ENCODE assay signal across 8 cellular contexts in the genomic region with DNA sequence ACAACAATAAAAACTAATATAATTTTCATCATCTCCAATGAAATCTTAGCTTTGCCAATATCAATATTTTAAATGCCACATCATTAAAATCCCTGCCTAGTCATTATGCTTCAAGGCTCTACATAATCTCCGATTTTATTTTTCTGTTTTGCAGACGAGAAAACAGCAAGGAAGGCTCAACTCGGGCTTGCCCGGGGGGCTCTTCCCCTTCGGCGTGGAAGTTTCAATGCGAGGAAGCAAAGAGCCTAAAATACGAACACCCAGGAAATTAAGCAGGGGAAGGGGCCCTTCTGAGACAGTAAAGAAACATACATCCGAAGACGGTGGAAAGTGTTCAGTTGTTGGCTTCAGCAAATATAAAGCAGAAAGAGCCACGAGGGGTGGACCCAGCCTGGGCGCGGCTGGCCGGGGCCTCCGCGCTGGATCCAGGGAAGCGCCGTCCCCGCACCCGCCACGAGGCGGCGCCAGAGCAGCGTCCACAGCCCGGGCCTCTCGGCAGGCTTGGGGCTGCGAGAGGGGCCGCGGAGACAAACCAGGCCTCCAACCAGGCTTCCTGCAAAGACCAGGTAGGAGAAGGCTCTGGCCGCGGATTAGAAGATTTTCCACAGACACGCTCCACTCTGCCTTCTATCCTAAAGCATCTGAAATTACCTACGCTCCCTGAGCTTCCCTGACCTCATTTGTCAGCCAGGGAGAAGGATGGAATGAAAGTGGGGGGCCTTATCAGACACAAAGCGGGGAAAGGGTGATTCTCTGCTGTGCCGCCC.
DNase-seq lines count a peak whose midpoint lies in the region; ATAC-seq and TF ChIP-seq lines count a peak whose summit lies in the region.

No MANE protein-coding gene starts in this region.

- peaks cover 14% of the 10 kb centered on the region for H3K27me3 Mint-ChIP-seq in activated B cell treated with CpG ODN at 0.5 μM for 24 hours

- intact Hi-C loops in activated B cell treated with CpG ODN at 0.5 μM for 24 hours (cut with micrococcal nuclease) (loop anchor here (5.0 kb wide), 2 partner anchors 508 to 743 kb away; no protein-coding TSS in a partner anchor), left colon (cut with DNase I, micrococcal nuclease) (no loop called here)

- DNase-seq in AG08396 (ENCODE audit: low spot score) (peak; percentile 85), MM.1S (peak; percentile 23), activated B cell treated with CpG ODN at 0.5 μM for 24 hours (peak; percentile 35), left colon (peak in 1 of 2 donors; percentile 66), RKO (ENCODE audit: low spot score) (no peak)
- peak; percentile 17 for DNase-seq in central memory CD4-positive, alpha-beta T cell
- peak; percentile 53 for DNase-seq in stimulated activated CD4-positive, alpha-beta T cell treated with anti-CD3 and anti-CD28 coated beads, Interleukin-4, amount 100 ng/mL, for 1 hour

- H3K4me2 ChIP-seq in MM.1S (ENCODE audit: low read depth, low read length), result peak overlapping the region; percentile 32; the same call in 1 of the 2 replicates

- no peaks in the 10 kb centered on the region for H3K27me3 ChIP-seq in MM.1S (replicated peaks; ENCODE audit: insufficient read depth, low read length)

- no peaks in the 10 kb centered on the region for H3K9me3 Mint-ChIP-seq in activated B cell treated with CpG ODN at 0.5 μM for 24 hours

- H3K27ac Mint-ChIP-seq in activated B cell treated with CpG ODN at 0.5 μM for 24 hours, result no peak overlapping the region

- no peaks in the 10 kb centered on the region for H3K9me3 ChIP-seq in MM.1S (replicated peaks; ENCODE audit: insufficient read depth, low read length)

- no peak overlapping the region for H3K4me3 ChIP-seq in MM.1S (ENCODE audit: low read length)

- no peaks in the 10 kb centered on the region for H3F3A ChIP-seq in MM.1S (ENCODE audit: insufficient read depth, low read length)

- ATAC-seq in GM18907 (IDR thresholded peaks at IDR 0.05; ENCODE audit: unreplicated experiment), result peak; percentile 66
- peak; percentile 49 for ATAC-seq in activated B cell treated with CpG ODN at 0.5 μM for 24 hours (ENCODE audit: low read depth)
- ATAC-seq in left colon, result peak; percentile 95

- H3K4me1 Mint-ChIP-seq in activated B cell treated with CpG ODN at 0.5 μM for 24 hours, result no peaks in the 10 kb centered on the region

- POLR2A ChIA-PET in activated B cell treated with CpG ODN at 0.5 μM for 24 hours (lab: Charles Lee), result no interaction called here

- H3K27ac ChIP-seq in MM.1S (ENCODE audit: low read length), result no peak overlapping the region

- no peak overlapping the region for H3K4me3 Mint-ChIP-seq in activated B cell treated with CpG ODN at 0.5 μM for 24 hours

- no peaks in the 10 kb centered on the region for H3K79me2 ChIP-seq in MM.1S (ENCODE audit: low read length)

- H4K20me1 ChIP-seq in MM.1S (ENCODE audit: insufficient read depth, low read length), result no peaks in the 10 kb centered on the region

- no peaks in the 10 kb centered on the region for H3K9me2 ChIP-seq in MM.1S (replicated peaks; ENCODE audit: insufficient read depth, low read length)

- H3K9ac ChIP-seq in MM.1S (ENCODE audit: low read length), result no peak overlapping the region

- H3K36me3 Mint-ChIP-seq in activated B cell treated with CpG ODN at 0.5 μM for 24 hours (ENCODE audit: low read depth), result no peaks in the 10 kb centered on the region

- H3K4me1 ChIP-seq in MM.1S (ENCODE audit: low read length), result no peaks in the 10 kb centered on the region

- CTCF ChIA-PET in activated B cell treated with CpG ODN at 0.5 μM for 24 hours (lab: Charles Lee), result interaction anchor here (1.2 kb wide), 2 partner anchors 10 to 15 kb away, joined by 3 read pairs; no protein-coding TSS in a partner anchor

- H3K36me3 ChIP-seq in MM.1S (replicated peaks; ENCODE audit: insufficient read depth, low read length), result no peaks in the 10 kb centered on the region

- no peak overlapping the region for H2AFZ ChIP-seq in MM.1S (ENCODE audit: low read length)

- TF ChIP-seq CTCF in MM.1S (IDR thresholded peaks at IDR 0.05; ENCODE audit: low read length), result peak; percentile 75
- no peak for TF ChIP-seq CTCF in activated B cell treated with CpG ODN at 0.5 μM for 24 hours (IDR thresholded peaks at IDR 0.05)
